Comparison of ENCODE assay signal across 25 cellular contexts in genomic region chr1:28401760-28402159, GRCh38.
"Had no signal": no experiment of that assay in that cellular context is flagged by ENCODE, and none has a peak within 500 bp of the region (broad histone marks: within the 10 kb centered on the region; RNA-seq: fewer than 3 reads in every experiment).

No MANE protein-coding gene starts in this region.

- H3K79me2 ChIP-seq: parathyroid adenoma had no signal

- H3K36me3 ChIP-seq: gastrocnemius medialis had no signal

- FAIRE-seq: endometrium, islet of Langerhans had no signal

- H3K4me3 Mint-ChIP-seq: nephron; stimulated activated naive B cell treated with anti-CD40 and anti-IgM and Interleukin-4, amounts not matched to agents 10 μg/mL and 1 μg/mL and 100 μg/mL, for 72 hours; stimulated activated naive CD8-positive, alpha-beta T cell treated with anti-CD3 and anti-CD28 coated beads, Interleukin-15, amount 100 ng/mL, for 72 hours had no signal

- H3K27me3 ChIP-seq: dorsolateral prefrontal cortex, gastrocnemius medialis, heart right ventricle, spleen, testis, transverse colon had no signal

- H3K27ac Mint-ChIP-seq: stimulated activated naive B cell treated with anti-CD40 and anti-IgM and Interleukin-4, amounts not matched to agents 10 μg/mL and 1 μg/mL and 100 μg/mL, for 72 hours; stimulated activated naive CD8-positive, alpha-beta T cell treated with anti-CD3 and anti-CD28 coated beads, Interleukin-15, amount 100 ng/mL, for 72 hours had no signal

- DNase-seq: cortex of kidney; dorsolateral prefrontal cortex; effector CD8-positive, alpha-beta T cell; gastrocnemius medialis; heart right ventricle; hypothalamus; kidney glomerular epithelial cell; mammary epithelial cell; psoas muscle; retina; spleen; stimulated activated CD4-positive, alpha-beta T cell treated with anti-CD3 and anti-CD28 coated beads, Interleukin-15, amount 100 ng/mL, for 24 hours; stimulated activated CD4-positive, alpha-beta T cell treated with anti-CD3 and anti-CD28 coated beads, Interleukin-1b, Interleukin-23, amount 100 ng/mL, for 48 hours; stimulated activated CD4-positive, alpha-beta T cell treated with anti-CD3 and anti-CD28 coated beads, Interleukin-4, amount 100 ng/mL, for 24 hours; stimulated activated naive B cell treated with anti-CD40 and anti-IgM and Interleukin-4, amounts not matched to agents 10 μg/mL and 1 μg/mL and 100 μg/mL, for 72 hours; stimulated activated naive CD8-positive, alpha-beta T cell treated with anti-CD3 and anti-CD28 coated beads, Interleukin-15, amount 100 ng/mL, for 72 hours; testis; transverse colon had no signal

- H3K9me3 ChIP-seq: gastrocnemius medialis, heart right ventricle, psoas muscle, spleen, testis, transverse colon had no signal

- H2AFZ ChIP-seq: parathyroid adenoma had no signal

- H3K9me3 Mint-ChIP-seq: nephron; stimulated activated naive B cell treated with anti-CD40 and anti-IgM and Interleukin-4, amounts not matched to agents 10 μg/mL and 1 μg/mL and 100 μg/mL, for 72 hours; stimulated activated naive CD8-positive, alpha-beta T cell treated with anti-CD3 and anti-CD28 coated beads, Interleukin-15, amount 100 ng/mL, for 72 hours had no signal

- H3K4me3 ChIP-seq: dorsolateral prefrontal cortex, gastrocnemius medialis, heart right ventricle, psoas muscle, spleen, testis, transverse colon had no signal

- H3K36me3 Mint-ChIP-seq: stimulated activated naive B cell treated with anti-CD40 and anti-IgM and Interleukin-4, amounts not matched to agents 10 μg/mL and 1 μg/mL and 100 μg/mL, for 72 hours had no signal

- ATAC-seq: esophagus mucosa; gastrocnemius medialis; heart right ventricle; left lobe of liver; psoas muscle; sciatic nerve; stimulated activated naive B cell treated with anti-CD40 and anti-IgM and Interleukin-4, amounts not matched to agents 10 μg/mL and 1 μg/mL and 100 μg/mL, for 72 hours; stimulated activated naive CD8-positive, alpha-beta T cell treated with anti-CD3 and anti-CD28 coated beads, Interleukin-15, amount 100 ng/mL, for 72 hours had no signal

- H3K4me1 ChIP-seq: gastrocnemius medialis, parathyroid adenoma, psoas muscle, transverse colon had no signal

- H3K27me3 Mint-ChIP-seq: stimulated activated naive B cell treated with anti-CD40 and anti-IgM and Interleukin-4, amounts not matched to agents 10 μg/mL and 1 μg/mL and 100 μg/mL, for 72 hours; stimulated activated naive CD8-positive, alpha-beta T cell treated with anti-CD3 and anti-CD28 coated beads, Interleukin-15, amount 100 ng/mL, for 72 hours had no signal

- H3K27ac ChIP-seq: dorsolateral prefrontal cortex, gastrocnemius medialis, heart right ventricle, parathyroid adenoma, psoas muscle, spleen, transverse colon had no signal

- H3K9ac ChIP-seq: parathyroid adenoma had no signal
